ENCODE assay signal across 8 cellular contexts in genomic region chr3:112561693-112562529, GRCh38. TPM values are rescaled to one million over a fixed set of nuclear protein-coding genes. Genes with fewer than 3 reads are reported as not detected.
DNase-seq lines count a peak whose midpoint lies in the region; ATAC-seq and TF ChIP-seq lines count a peak whose summit lies in the region.

Gene ATG3 (minus strand): TSS chr3:112561962. CDS start chr3:112561528, 434 bp downstream.
Gene SLC35A5 (plus strand): TSS chr3:112562045. CDS start chr3:112563404, 1,359 bp downstream.

- H3K27me3 Mint-ChIP-seq in WTC11 (ENCODE audit: low read depth): no peaks in the 10 kb centered on the region

- peak within 1 kb of the TSS; percentile 95 for H3K4me2 ChIP-seq in smooth muscle cell

- H3K79me2 ChIP-seq in smooth muscle cell (ENCODE audit: low read depth): peaks cover 45% of the 10 kb centered on the region

- DNase-seq in AG08396 (ENCODE audit: low spot score) (peak; percentile 97), NCI-H226 (peak; percentile 97), WTC11 (ENCODE audit: low spot score) (peak; percentile 98), cardiac fibroblast (ENCODE audit: low read depth in 2 of 2) (peak; percentile 99), iPS-NIHi7 (ENCODE audit: extremely low spot score) (peak; percentile 92), smooth muscle cell (lab: John Stamatoyannopoulos, UW; ENCODE audit: unreplicated experiment) (peak; percentile 98)

- peak within 1 kb of the TSS; percentile 94 to 99 for H3K4me3 ChIP-seq in cardiac fibroblast (replicated peaks in 1 of 2; ENCODE audit: low read depth in 2 of 2, low read length in 2 of 2)
- peak within 1 kb of the TSS; percentile 78 for H3K4me3 ChIP-seq in smooth muscle cell

- peak within 1 kb of the TSS; percentile 96 for H3K4me3 Mint-ChIP-seq in WTC11

- H3K9me3 ChIP-seq in smooth muscle cell (replicated peaks; ENCODE audit: low read depth): no peaks in the 10 kb centered on the region

- peaks cover 4% of the 10 kb centered on the region for H3K9me3 Mint-ChIP-seq in WTC11

- H3K36me3 ChIP-seq in smooth muscle cell (ENCODE audit: low read depth): no peaks in the 10 kb centered on the region

- no peaks in the 10 kb centered on the region for H3F3A ChIP-seq in smooth muscle cell (ENCODE audit: low read depth)

- POLR2A ChIA-PET in WTC11 (lab: Charles Lee): interaction anchor here (0.6 to 1.8 kb wide), 6 partner anchors 55 to 470 kb away, joined by 3 to 5 read pairs (median 3); partner anchors contain the start of gene CD200

- H3K4me1 ChIP-seq in smooth muscle cell (ENCODE audit: low read depth): peaks cover 25% of the 10 kb centered on the region

- WGBS in smooth muscle cell (ENCODE audit: low lambda C conversion rate): under 1% methylated on average over 56 of the region's 66 CpGs

- peak within 1 kb of the TSS; percentile 88 for H3K9ac ChIP-seq in smooth muscle cell (ENCODE audit: low read depth)

- no peak for TF ChIP-seq CTCF in WTC11 (IDR thresholded peaks at IDR 0.05)
- no peak for TF ChIP-seq CTCF in cardiac fibroblast (IDR thresholded peaks at IDR 0.05; ENCODE audit: low read depth, low read length)
- TF ChIP-seq CTCF in smooth muscle cell (IDR thresholded peaks at IDR 0.05; ENCODE audit: borderline replicate concordance, insufficient read depth, poor library complexity, severe bottlenecking): no peak

- H2AFZ ChIP-seq in smooth muscle cell (ENCODE audit: low read depth): peak within 1 kb of the TSS; percentile 88

- peak; percentile 84 for ATAC-seq in GM18909 (IDR thresholded peaks at IDR 0.05; ENCODE audit: poor library complexity, unreplicated experiment)
- peak; percentile 82 for ATAC-seq in HG03175 (IDR thresholded peaks at IDR 0.05; ENCODE audit: unreplicated experiment)
- peak; percentile 86 for ATAC-seq in WTC11

- CTCF ChIA-PET in WTC11 (lab: Charles Lee): interaction anchor here (1.0 to 1.4 kb wide), 5 partner anchors 69 to 450 kb away, joined by 3 to 8 read pairs (median 3); partner anchors contain the start of gene SLC9C1

- H3K27me3 ChIP-seq in smooth muscle cell (ENCODE audit: low read depth): no peaks in the 10 kb centered on the region

- H3K4me1 Mint-ChIP-seq in WTC11: peaks cover 39% of the 10 kb centered on the region

- H4K20me1 ChIP-seq in smooth muscle cell (ENCODE audit: low read depth): no peaks in the 10 kb centered on the region

- peak within 1 kb of the TSS; percentile 99 for H3K27ac Mint-ChIP-seq in WTC11

- peak within 1 kb of the TSS; percentile 94 for H3K27ac ChIP-seq in smooth muscle cell (ENCODE audit: low read depth)

- H3K36me3 Mint-ChIP-seq in WTC11: peaks cover 32% of the 10 kb centered on the region

TF ChIP-seq in WTC11, 78 proteins besides CTCF, POLR2A, EP300 and RAD21 (continues in another document):
- peak; percentile 53 for TF ChIP-seq MYBL2 (CRISPR knock-in tag; IDR thresholded peaks at IDR 0.05)
- peak; percentile 75; the same call in 1 of the 2 replicates for TF ChIP-seq CREM (CRISPR knock-in tag; IDR thresholded peaks at IDR 0.05)
- TF ChIP-seq NR2C2 (CRISPR knock-in tag; IDR thresholded peaks at IDR 0.05): no peak
- TF ChIP-seq ZNF232 (CRISPR knock-in tag; IDR thresholded peaks at IDR 0.05): 0 out of 2 replicates have a peak, but pooled peaks have one; percentile 77
- 0 out of 2 replicates have a peak, but pooled peaks have one; percentile 45 for TF ChIP-seq SMAD3 (CRISPR knock-in tag; IDR thresholded peaks at IDR 0.05; ENCODE audit: borderline replicate concordance)
- TF ChIP-seq ZNF396 (CRISPR knock-in tag; IDR thresholded peaks at IDR 0.05; ENCODE audit: borderline replicate concordance): no peak
- TF ChIP-seq AR (CRISPR knock-in tag; IDR thresholded peaks at IDR 0.05): no peak
- no peak for TF ChIP-seq RORB (CRISPR knock-in tag; IDR thresholded peaks at IDR 0.05)
- no peak for TF ChIP-seq PREB (CRISPR knock-in tag; IDR thresholded peaks at IDR 0.05; ENCODE audit: borderline replicate concordance)
- TF ChIP-seq NFE2L1 (CRISPR knock-in tag; IDR thresholded peaks at IDR 0.05): peak; percentile 72
- no peak for TF ChIP-seq E2F1 (CRISPR knock-in tag; IDR thresholded peaks at IDR 0.05)
- no peak for TF ChIP-seq TCF7 (CRISPR knock-in tag; IDR thresholded peaks at IDR 0.05; ENCODE audit: low read depth)
- TF ChIP-seq TEAD1 (CRISPR knock-in tag; IDR thresholded peaks at IDR 0.05): peak; percentile 84
- no peak for TF ChIP-seq ZNF532 (CRISPR knock-in tag; IDR thresholded peaks at IDR 0.05; ENCODE audit: borderline replicate concordance)
- TF ChIP-seq EMX1 (CRISPR knock-in tag; IDR thresholded peaks at IDR 0.05): no peak

RNA-seq across cellular contexts. Expression of gene ATG3, which starts in this region (rescaled TPM):
- 44.3 to 60.1 TPM (median 48.1 TPM) in 3 replicates for total RNA-seq in WTC11 (2021)
- 32.5 and 35.7 TPM in 2 replicates for total RNA-seq in smooth muscle cell
- 49.1 and 57.8 TPM in 2 replicates for polyA plus RNA-seq in smooth muscle cell

RNA-seq across cellular contexts. Expression of gene SLC35A5, which starts in this region (rescaled TPM):
- total RNA-seq in WTC11 (2021): 39.2 to 44.8 TPM (median 40.7 TPM) in 3 replicates
- total RNA-seq in smooth muscle cell: 28.0 and 29.1 TPM in 2 replicates
- 18.1 and 18.8 TPM in 2 replicates for polyA plus RNA-seq in smooth muscle cell

Comparison
In these comparisons a context has a peak if more than half of its experiments do, and no peak if none do; other contexts are left out.
1. Peak in every context shown above with its lines: DNase-seq, ATAC-seq, H3K4me3 ChIP-seq and H3K27ac ChIP-seq.